Comparison of ENCODE assay signal across 8 cellular contexts in genomic region chr4:77074961-77075855, GRCh38. TPM values are rescaled to one million over a fixed set of nuclear protein-coding genes. Genes with fewer than 3 reads are reported as not detected.
DNase-seq lines count a peak whose midpoint lies in the region; ATAC-seq, FAIRE-seq and TF ChIP-seq lines count a peak whose summit lies in the region.

No MANE protein-coding gene starts in this region.

- ATAC-seq in GM18861 (IDR thresholded peaks at IDR 0.05; ENCODE audit: unreplicated experiment) (peak; percentile 37), HG03108 (IDR thresholded peaks at IDR 0.05; ENCODE audit: unreplicated experiment) (peak; percentile 51)

- no peaks in the 10 kb centered on the region for H3K27me3 ChIP-seq in neuron (ENCODE audit: insufficient read depth, low read length)

- H3K9me3 ChIP-seq in neuron (ENCODE audit: low read length): no peaks in the 10 kb centered on the region

- FAIRE-seq in RCC 7860 (lab: Jason Lieb, UNC): no peak

- H3K36me3 ChIP-seq in neuron (ENCODE audit: insufficient read depth, low read length): no peaks in the 10 kb centered on the region

- H3K4me1 ChIP-seq in neuron (ENCODE audit: insufficient read depth, low read length): peaks cover 15% of the 10 kb centered on the region

- H3K4me3 ChIP-seq in fibroblast of villous mesenchyme (ENCODE audit: low read depth, low read length): peak overlapping the region; percentile 87
- peak overlapping the region; percentile 76 for H3K4me3 ChIP-seq in neuron (ENCODE audit: low read length)

- TF ChIP-seq CTCF in fibroblast of villous mesenchyme (IDR thresholded peaks at IDR 0.05; ENCODE audit: insufficient read depth, low read depth, low read length): no peak

- H2AFZ ChIP-seq in neuron (ENCODE audit: low read depth, low read length): peak overlapping the region; percentile 36

- DNase-seq in A172 (ENCODE audit: low spot score): peak; percentile 37
- peak; percentile 64 for DNase-seq in RCC 7860 (ENCODE audit: low spot score)
- peak; percentile 57 to 68 for DNase-seq in activated T-helper 1 cell treated with anti-CD3 and anti-CD28 coated beads, Interleukin-2, amount 50 U/mL, for 16 hours (ENCODE audit: low read depth in 1 of 2, low spot score in 1 of 2)
- peak; percentile 81 for DNase-seq in fibroblast of villous mesenchyme (ENCODE audit: low read depth)
- peak; percentile 40 for DNase-seq in stromal cell of bone marrow (ENCODE audit: low read depth)

RNA-seq across cellular contexts. Expression of gene CCNI, which starts 0.6 kb away (rescaled TPM):
- 56.5 and 61.8 TPM in 2 replicates for total RNA-seq in A172 (2014; rRNA removed; shearing (Covaris generic))
- 129 and 187 TPM in 2 replicates for total RNA-seq in fibroblast of villous mesenchyme

Comparison
In these comparisons a context has a peak if more than half of its experiments do, and no peak if none do; other contexts are left out.
1. Peak in every context shown above with its lines: DNase-seq, ATAC-seq and H3K4me3 ChIP-seq.